7 cellular contexts compared by ENCODE assay signal in genomic region chr12:9450127-9450567, GRCh38.
DNase-seq lines count a peak whose midpoint lies in the region; ATAC-seq and TF ChIP-seq lines count a peak whose summit lies in the region.
"Not testable (repeated sequence)": the region's sequence is repeated elsewhere in the genome, so short reads cannot be mapped to it uniquely, and the experiment has no call there.

No MANE protein-coding gene starts in this region.

- H3K9me3 Mint-ChIP-seq in HFFc6; T-cell; activated CD4-positive, alpha-beta memory T cell treated with anti-CD3 and anti-CD28 coated beads, Interleukin-2, amount 10 ng/mL, durations not matched to agents 7 days and 5 days; activated naive CD4-positive, alpha-beta T cell treated with anti-CD3 and anti-CD28 coated beads for 36 hours; endothelial cell (ENCODE audit: unreplicated experiment); naive B cell: not testable (repeated sequence)

- not testable (repeated sequence) for H3K27me3 Mint-ChIP-seq in HFFc6 (ENCODE audit: insufficient read depth); T-cell; activated CD4-positive, alpha-beta memory T cell treated with anti-CD3 and anti-CD28 coated beads, Interleukin-2, amount 10 ng/mL, durations not matched to agents 7 days and 5 days; activated naive CD4-positive, alpha-beta T cell treated with anti-CD3 and anti-CD28 coated beads for 36 hours (ENCODE audit: low read depth); endothelial cell (ENCODE audit: unreplicated experiment); naive B cell

- CTCF ChIA-PET in T-cell (lab: Charles Lee), result interaction anchor here in 1 of 2 donors (1.4 kb wide), 1 partner anchor 119 kb away, joined by 3 read pairs; no protein-coding TSS in a partner anchor
- CTCF ChIA-PET in activated CD4-positive, alpha-beta memory T cell treated with anti-CD3 and anti-CD28 coated beads, Interleukin-2, amount 10 ng/mL, durations not matched to agents 7 days and 5 days (lab: Charles Lee), result interaction anchor here (0.9 to 2.2 kb wide), 5 partner anchors 19 to 293 kb away, joined by 3 to 10 read pairs (median 3); no protein-coding TSS in a partner anchor
- CTCF ChIA-PET in activated naive CD4-positive, alpha-beta T cell treated with anti-CD3 and anti-CD28 coated beads for 36 hours (lab: Charles Lee), result interaction anchor here (1.0 to 1.4 kb wide), 4 partner anchors 14 to 258 kb away, joined by 3 to 9 read pairs (median 3); no protein-coding TSS in a partner anchor

- H3K27ac Mint-ChIP-seq in HFFc6; T-cell; activated CD4-positive, alpha-beta memory T cell treated with anti-CD3 and anti-CD28 coated beads, Interleukin-2, amount 10 ng/mL, durations not matched to agents 7 days and 5 days; activated naive CD4-positive, alpha-beta T cell treated with anti-CD3 and anti-CD28 coated beads for 36 hours; endothelial cell (ENCODE audit: unreplicated experiment): not testable (repeated sequence)
- peak overlapping the region in 1 of 6 donors; percentile 54 for H3K27ac Mint-ChIP-seq in naive B cell

- intact Hi-C loops in activated naive CD4-positive, alpha-beta T cell treated with anti-CD3 and anti-CD28 coated beads for 36 hours (cut with micrococcal nuclease), result not testable (repeated sequence)

- DNase-seq in DMS 273 (lab: John Stamatoyannopoulos, UW; ENCODE audit: unreplicated experiment), result peak; percentile 43
- peak; percentile 7 for DNase-seq in HFFc6
- DNase-seq in T-cell, result peak in 14 of 34 experiments; percentile 4 to 44 (median 28)
- DNase-seq in activated CD4-positive, alpha-beta memory T cell treated with anti-CD3 and anti-CD28 coated beads, Interleukin-2, amount 10 ng/mL, durations not matched to agents 7 days and 5 days, result peak; percentile 31
- DNase-seq in activated naive CD4-positive, alpha-beta T cell treated with anti-CD3 and anti-CD28 coated beads for 36 hours, result peak; percentile 25
- peak; percentile 33 for DNase-seq in endothelial cell (ENCODE audit: low spot score)
- peak; percentile 23 for DNase-seq in naive B cell

- H3K4me1 Mint-ChIP-seq in HFFc6 (ENCODE audit: low read depth) (peaks cover 15% of the 10 kb centered on the region), T-cell (peaks cover 19 to 26% (median 25%) of the 10 kb centered on the region in 3 donors), naive B cell (peaks cover 12 to 17% (median 13%) of the 10 kb centered on the region in 3 donors)
- peaks cover 27% of the 10 kb centered on the region for H3K4me1 Mint-ChIP-seq in activated CD4-positive, alpha-beta memory T cell treated with anti-CD3 and anti-CD28 coated beads, Interleukin-2, amount 10 ng/mL, durations not matched to agents 7 days and 5 days
- peaks cover 16% of the 10 kb centered on the region for H3K4me1 Mint-ChIP-seq in activated naive CD4-positive, alpha-beta T cell treated with anti-CD3 and anti-CD28 coated beads for 36 hours (ENCODE audit: low read depth)
- H3K4me1 Mint-ChIP-seq in endothelial cell (ENCODE audit: unreplicated experiment), result not testable (repeated sequence)

- not testable (repeated sequence) for H3K36me3 Mint-ChIP-seq in HFFc6 (ENCODE audit: low read depth); T-cell; activated naive CD4-positive, alpha-beta T cell treated with anti-CD3 and anti-CD28 coated beads for 36 hours (ENCODE audit: low read depth); endothelial cell (ENCODE audit: low read depth, unreplicated experiment); naive B cell
- peaks cover 15% of the 10 kb centered on the region for H3K36me3 Mint-ChIP-seq in activated CD4-positive, alpha-beta memory T cell treated with anti-CD3 and anti-CD28 coated beads, Interleukin-2, amount 10 ng/mL, durations not matched to agents 7 days and 5 days (ENCODE audit: low read depth)

- peak in 1 of 4 experiments; percentile 8 for ATAC-seq in T-cell (replicated peaks in 1 of 4)
- ATAC-seq in naive B cell (ENCODE audit: low read depth in 2 of 2), result not testable (repeated sequence)

- H3K4me3 Mint-ChIP-seq in HFFc6, result peak overlapping the region; percentile 97; the same call in 1 of the 2 replicates
- H3K4me3 Mint-ChIP-seq in T-cell, result peak overlapping the region in 2 of 3 donors; percentile 98
- H3K4me3 Mint-ChIP-seq in activated CD4-positive, alpha-beta memory T cell treated with anti-CD3 and anti-CD28 coated beads, Interleukin-2, amount 10 ng/mL, durations not matched to agents 7 days and 5 days, result peak overlapping the region; percentile 97
- peak overlapping the region; percentile 93 for H3K4me3 Mint-ChIP-seq in activated naive CD4-positive, alpha-beta T cell treated with anti-CD3 and anti-CD28 coated beads for 36 hours
- H3K4me3 Mint-ChIP-seq in endothelial cell (ENCODE audit: unreplicated experiment), result not testable (repeated sequence)
- peak overlapping the region in 3 of 8 donors; percentile 56 to 96 (median 93) for H3K4me3 Mint-ChIP-seq in naive B cell

- POLR2A ChIA-PET in T-cell (lab: Charles Lee), result interaction anchor here in 1 of 2 donors (0.6 kb wide), 1 partner anchor 332 kb away, joined by 7 read pairs; no protein-coding TSS in a partner anchor
- POLR2A ChIA-PET in activated CD4-positive, alpha-beta memory T cell treated with anti-CD3 and anti-CD28 coated beads, Interleukin-2, amount 10 ng/mL, durations not matched to agents 7 days and 5 days (lab: Charles Lee), result interaction anchor here (1.0 to 2.9 kb wide), 6 partner anchors 86 to 293 kb away, joined by 3 to 19 read pairs (median 4); partner anchors contain the start of gene CLEC2D

- not testable (repeated sequence) for TF ChIP-seq CTCF in HFFc6 (IDR thresholded peaks at IDR 0.05); endothelial cell (IDR thresholded peaks at IDR 0.05; ENCODE audit: unreplicated experiment)
